Comparison of ENCODE assay signal across 36 cellular contexts in genomic region chr1:15945832-15946448, GRCh38. TPM values are rescaled to one million over a fixed set of nuclear protein-coding genes. Genes with fewer than 3 reads are reported as not detected.
DNase-seq lines count a peak whose midpoint lies in the region; ATAC-seq and TF ChIP-seq lines count a peak whose summit lies in the region.
"Had no signal": no experiment of that assay in that cellular context is flagged by ENCODE, and none has a peak within 500 bp of the region (broad histone marks: within the 10 kb centered on the region; RNA-seq: fewer than 3 reads in every experiment).

No MANE protein-coding gene starts in this region.

- CTCF ChIA-PET in activated B cell treated with CpG ODN at 0.5 μM for 24 hours (lab: Charles Lee) = no interaction called here

- H3K27me3 Mint-ChIP-seq in activated B cell treated with CpG ODN at 0.5 μM for 24 hours = no peaks in the 10 kb centered on the region
- H3K27me3 Mint-ChIP-seq: activated CD4-positive, alpha-beta T cell treated with anti-CD3 and anti-CD28 coated beads, Interleukin-2, amount 10 ng/mL, durations not matched to agents 7 days and 5 days; memory B cell; stimulated activated naive CD8-positive, alpha-beta T cell treated with anti-CD3 and anti-CD28 coated beads, Interleukin-15, Interleukin-2, amounts not matched to agents 100 ng/mL and 50 ng/mL, for 24 hours had no signal

- H3K4me3 ChIP-seq in dorsolateral prefrontal cortex (no peak overlapping the region), heart left ventricle (no peak overlapping the region)
- H3K4me3 ChIP-seq: A549, gastroesophageal sphincter, psoas muscle, sigmoid colon, thyroid gland had no signal

- H3K4me3 Mint-ChIP-seq in activated B cell treated with CpG ODN at 0.5 μM for 24 hours = no peak overlapping the region
- H3K4me3 Mint-ChIP-seq: activated CD4-positive, alpha-beta T cell treated with anti-CD3 and anti-CD28 coated beads, Interleukin-2, amount 10 ng/mL, durations not matched to agents 7 days and 5 days; CD8-positive, alpha-beta T cell; memory B cell; stimulated activated naive CD8-positive, alpha-beta T cell treated with anti-CD3 and anti-CD28 coated beads, Interleukin-15, Interleukin-2, amounts not matched to agents 100 ng/mL and 50 ng/mL, for 24 hours had no signal

- POLR2A ChIA-PET in activated B cell treated with CpG ODN at 0.5 μM for 24 hours (lab: Charles Lee) = interaction anchor here (1.1 to 8.3 kb wide), 2 partner anchors 29 to 269 kb away, joined by 3 to 94 read pairs; partner anchors contain the start of gene ZBTB17

- TF ChIP-seq POLR2A in heart left ventricle (IDR thresholded peaks at IDR 0.05) = no peak

- peaks cover 0 to 75% (median 71%) of the 10 kb centered on the region in 9 donors for H3K36me3 ChIP-seq in heart left ventricle

- H3K36me3 Mint-ChIP-seq in activated B cell treated with CpG ODN at 0.5 μM for 24 hours (ENCODE audit: low read depth) = peaks cover 72% of the 10 kb centered on the region

- ATAC-seq in activated B cell treated with CpG ODN at 0.5 μM for 24 hours (ENCODE audit: low read depth) = no peak
- ATAC-seq in GM18873 (IDR thresholded peaks at IDR 0.05; ENCODE audit: low FRiP score, unreplicated experiment) = no peak
- no peak for ATAC-seq in heart left ventricle
- ATAC-seq: A549; CD8-positive, alpha-beta T cell; gastroesophageal sphincter; left lobe of liver; PC-3; psoas muscle had no signal

- H3K9me3 Mint-ChIP-seq in activated B cell treated with CpG ODN at 0.5 μM for 24 hours = no peaks in the 10 kb centered on the region
- H3K9me3 Mint-ChIP-seq: activated CD4-positive, alpha-beta T cell treated with anti-CD3 and anti-CD28 coated beads, Interleukin-2, amount 10 ng/mL, durations not matched to agents 7 days and 5 days; CD8-positive, alpha-beta T cell; memory B cell; stimulated activated naive CD8-positive, alpha-beta T cell treated with anti-CD3 and anti-CD28 coated beads, Interleukin-15, Interleukin-2, amounts not matched to agents 100 ng/mL and 50 ng/mL, for 24 hours had no signal

- no peaks in the 10 kb centered on the region for H3K9me3 ChIP-seq in heart left ventricle
- H3K9me3 ChIP-seq: A549, gastroesophageal sphincter, psoas muscle, sigmoid colon, thyroid gland had no signal

- no peaks in the 10 kb centered on the region for H3K27me3 ChIP-seq in dorsolateral prefrontal cortex
- no peaks in the 10 kb centered on the region for H3K27me3 ChIP-seq in heart left ventricle
- H3K27me3 ChIP-seq: gastroesophageal sphincter, sigmoid colon, thyroid gland had no signal

- WGBS in heart left ventricle, 4 donors = 93 to 97% (median 95%) methylated on average over 15 to 17 of the region's 17 CpGs

- peak overlapping the region in 46 of 59 donors; percentile 3 to 95 (median 87) for H3K27ac ChIP-seq in dorsolateral prefrontal cortex
- H3K27ac ChIP-seq in temporal lobe (ENCODE audit: low read depth, low read length) = peak overlapping the region; percentile 33
- no peak overlapping the region for H3K27ac ChIP-seq in heart left ventricle
- H3K27ac ChIP-seq: A549, psoas muscle, sigmoid colon, VCaP had no signal

- peaks cover 44% of the 10 kb centered on the region for H3K4me1 Mint-ChIP-seq in activated B cell treated with CpG ODN at 0.5 μM for 24 hours

- peak; percentile 15 to 16 for DNase-seq in activated T-cell treated with anti-CD3 and anti-CD28 coated beads, Interleukin-2, amount 50 U/mL, for 48 hours
- DNase-seq in activated T-cell treated with anti-CD3 and anti-CD28 coated beads for 4 hours (no peak), activated B cell treated with CpG ODN at 0.5 μM for 24 hours (no peak), dorsolateral prefrontal cortex (peak in 1 of 10 donors; percentile 14), SW480 (ENCODE audit: low spot score) (no peak), heart left ventricle (no peak)
- DNase-seq: activated CD4-positive, alpha-beta T cell treated with anti-CD3 and anti-CD28 coated beads, Interleukin-2, amount 10 ng/mL, durations not matched to agents 7 days and 5 days; AML-193; caudate nucleus; CD8-positive, alpha-beta T cell; dermis blood vessel endothelial cell; DMS 273 treated with DMSO at 0.1 percent for 48 hours; EL; GOT3; hippocampal formation; IMR-90; NCI-H1092; NCI-H187; NCI-H2171 treated with DMSO at 0.1 percent for 48 hours; NCI-H524; PC-3; psoas muscle; Right ventricle myocardium superior; sigmoid colon; T-helper 9 cell; thyroid gland had no signal

- intact Hi-C loops in activated B cell treated with CpG ODN at 0.5 μM for 24 hours (cut with micrococcal nuclease) (loop anchor here (5.0 kb wide), 1 partner anchor 46 kb away; no protein-coding TSS in a partner anchor), dorsolateral prefrontal cortex (cut with DNase I) (loop anchor here in 1 of 2 donors (5.0 kb wide), 1 partner anchor 59 kb away; no protein-coding TSS in a partner anchor), heart left ventricle (cut with DNase I) (no loop called here)

- peak overlapping the region; percentile 59 for H3K27ac Mint-ChIP-seq in activated B cell treated with CpG ODN at 0.5 μM for 24 hours
- H3K27ac Mint-ChIP-seq: activated CD4-positive, alpha-beta T cell treated with anti-CD3 and anti-CD28 coated beads, Interleukin-2, amount 10 ng/mL, durations not matched to agents 7 days and 5 days; memory B cell had no signal

- TF ChIP-seq CTCF in activated B cell treated with CpG ODN at 0.5 μM for 24 hours (IDR thresholded peaks at IDR 0.05) (no peak), dorsolateral prefrontal cortex (IDR thresholded peaks at IDR 0.05 in 54 of 56, conservative IDR thresholded peaks at IDR 0.05 in 2 of 56; ENCODE audit: low read depth in 1 of 56, partially characterized antibody in 56 of 56) (no peak), heart left ventricle (IDR thresholded peaks at IDR 0.05) (no peak)

- H3K4me1 ChIP-seq in heart left ventricle = peaks cover 0 to 34% (median 29%) of the 10 kb centered on the region in 12 donors

RNA-seq across cellular contexts. Expression of gene ZBTB17, which starts 30.0 kb away (rescaled TPM):
- total RNA-seq in activated B cell treated with CpG ODN at 0.5 μM for 24 hours (109 and 121 TPM in 2 replicates), dorsolateral prefrontal cortex (10 to 100 TPM; 29.3 to 71.4 (median 45.9) TPM), temporal lobe (26.3 TPM), heart left ventricle (10 to 100 TPM; 14.5 to 29.2 (median 20.7) TPM)
- polyA plus RNA-seq in heart left ventricle = 10 to 100 TPM; 26.5 to 28.2 TPM

RNA-seq across cellular contexts. Expression of gene SRARP, which starts 58.1 kb away (rescaled TPM):
- total RNA-seq in activated B cell treated with CpG ODN at 0.5 μM for 24 hours = 0.07 TPM in 1 of 2 replicates, not detected in the other
- 10 to 100 TPM in 12 of 120 experiments, 1 to 10 TPM in 108; 2.1 to 17.6 (median 5.9) TPM for total RNA-seq in dorsolateral prefrontal cortex
- total RNA-seq in temporal lobe = 1.5 TPM
- 1 to 10 TPM in 1 of 9 donors, under 1 TPM in 7, not detected in 1; 0.08 to 1.7 (median 0.21) TPM for total RNA-seq in heart left ventricle
- polyA plus RNA-seq in heart left ventricle = 1 to 10 TPM in 1 of 2 donors, under 1 TPM in 1; 0.32 to 1.1 TPM
- total RNA-seq: activated CD4-positive, alpha-beta T cell treated with anti-CD3 and anti-CD28 coated beads, Interleukin-2, amount 10 ng/mL, durations not matched to agents 7 days and 5 days; CD8-positive, alpha-beta T cell; fibroblast of lung; gastroesophageal sphincter; IMR-90; left lobe of liver; myocyte; PC-3; sigmoid colon had no signal
- polyA plus RNA-seq: A549, fibroblast of lung, IMR-90 had no signal

Comparison
In these comparisons a context has a peak if more than half of its experiments do, and no peak if none do; other contexts are left out.
1. DNase-seq: peak in activated T-cell treated with anti-CD3 and anti-CD28 coated beads, Interleukin-2, amount 50 U/mL, for 48 hours (2 of 2); none in activated T-cell treated with anti-CD3 and anti-CD28 coated beads for 4 hours (single experiment), activated B cell treated with CpG ODN at 0.5 μM for 24 hours (single experiment), SW480 (single experiment) and heart left ventricle (0 of 5).
2. H3K27ac ChIP-seq: peak in dorsolateral prefrontal cortex (46 of 59) and temporal lobe (single experiment); none in heart left ventricle (0 of 12).